1 cellular context compared by ENCODE assay signal in genomic region chr6:143901885-143902708, GRCh38.
A peak's percentile ranks its signal among the peaks of the same experiment; 100 is the strongest.
TF ChIP-seq lines count a peak whose summit lies in the region.

No MANE protein-coding gene starts in this region.

TF ChIP-seq in GM12878, 131 proteins besides CTCF, POLR2A, EP300 and RAD21 (continued from another document and continues in another):
- TF ChIP-seq BCLAF1 (IDR thresholded peaks at IDR 0.05) (no peak), MTA3 (IDR thresholded peaks at IDR 0.05; ENCODE audit: borderline replicate concordance, low read length) (peak; percentile 88; the same call in 1 of the 2 replicates), SMARCA5 (IDR thresholded peaks at IDR 0.05) (no peak), SKIL (IDR thresholded peaks at IDR 0.05; ENCODE audit: low read depth, poor library complexity, severe bottlenecking) (peak; percentile 83), ZBED1 (IDR thresholded peaks at IDR 0.05; ENCODE audit: borderline replicate concordance) (peak; percentile 82), WRNIP1 (IDR thresholded peaks at IDR 0.05; ENCODE audit: borderline replicate concordance, low read depth, low read length) (no peak), ZNF24 (IDR thresholded peaks at IDR 0.05) (0 out of 2 replicates have a peak, but pooled peaks have one; percentile 21), ZNF207 (IDR thresholded peaks at IDR 0.05; ENCODE audit: borderline replicate concordance) (no peak), SMAD1 (IDR thresholded peaks at IDR 0.05; ENCODE audit: low read depth, partially characterized antibody) (no peak), IKZF1 (conservative IDR thresholded peaks at IDR 0.05) (peak; percentile 55), GATAD2B (conservative IDR thresholded peaks at IDR 0.05; ENCODE audit: low read depth) (no peak), NR2C1 (IDR thresholded peaks at IDR 0.05) (no peak), SUZ12 (IDR thresholded peaks at IDR 0.05; ENCODE audit: unreplicated experiment) (no peak), ATF3 (IDR thresholded peaks at IDR 0.05; ENCODE audit: borderline replicate concordance, extremely low read depth, low read depth, low read length) (no peak), BCL11A (IDR thresholded peaks at IDR 0.05; ENCODE audit: low read depth, low read length) (peak; percentile 52; the same call in 1 of the 2 replicates), POU2F2 (IDR thresholded peaks at IDR 0.05; ENCODE audit: borderline replicate concordance, low read depth, low read length) (0 out of 3 replicates have a peak, but pooled peaks have one; percentile 13), POLR2AphosphoS5 (IDR thresholded peaks at IDR 0.05; ENCODE audit: low read length) (no peak), TBL1XR1 (IDR thresholded peaks at IDR 0.05; ENCODE audit: low read depth, low read length) (peak; percentile 91), CEBPB (IDR thresholded peaks at IDR 0.05; ENCODE audit: borderline replicate concordance in 1 of 2, low read depth in 2 of 2, low read length in 2 of 2) (peak in 1 of 2 experiments; percentile 93; a peak in 2 of 4 replicates), DPF2 (IDR thresholded peaks at IDR 0.05) (peak; percentile 31; the same call in 1 of the 2 replicates), IRF4 (IDR thresholded peaks at IDR 0.05; ENCODE audit: low read depth, low read length) (peak; percentile 64), MXI1 (IDR thresholded peaks at IDR 0.05; ENCODE audit: low read depth, low read length) (no peak), TCF12 (IDR thresholded peaks at IDR 0.05; ENCODE audit: low read depth, low read length) (0 out of 2 replicates have a peak, but pooled peaks have one; percentile 33), CREM (IDR thresholded peaks at IDR 0.05; ENCODE audit: low read depth) (peak; percentile 49; the same call in 1 of the 2 replicates), HCFC1 (IDR thresholded peaks at IDR 0.05; ENCODE audit: low read length) (no peak), KLF5 (IDR thresholded peaks at IDR 0.05; ENCODE audit: partially characterized antibody) (no peak), JUNB (IDR thresholded peaks at IDR 0.05) (peak; percentile 93), ATF7 (IDR thresholded peaks at IDR 0.05; ENCODE audit: low read depth) (peak; percentile 52), MEF2A (IDR thresholded peaks at IDR 0.05; ENCODE audit: insufficient read depth, low read depth, low read length) (peak; percentile 100), IRF5 (IDR thresholded peaks at IDR 0.05; ENCODE audit: borderline replicate concordance) (no peak), RAD51 (IDR thresholded peaks at IDR 0.05) (no peak), CREB1 (IDR thresholded peaks at IDR 0.05; ENCODE audit: low read depth) (peak; percentile 29; the same call in 1 of the 2 replicates), ZNF217 (IDR thresholded peaks at IDR 0.05) (peak; percentile 98), RELB (IDR thresholded peaks at IDR 0.05; ENCODE audit: low read depth) (peak; percentile 45; the same call in 1 of the 2 replicates), IRF3 (IDR thresholded peaks at IDR 0.05) (no peak), CBX5 (IDR thresholded peaks at IDR 0.05; ENCODE audit: low read depth) (peak; percentile 68; the same call in 1 of the 2 replicates), GABPA (IDR thresholded peaks at IDR 0.05; ENCODE audit: low read depth) (peak; percentile 47; the same call in 1 of the 2 replicates), PAX8 (IDR thresholded peaks at IDR 0.05) (no peak), RUNX3 (IDR thresholded peaks at IDR 0.05; ENCODE audit: low read length) (peak; percentile 91), MTA2 (IDR thresholded peaks at IDR 0.05; ENCODE audit: low read depth) (peak; percentile 69), ZBTB33 (IDR thresholded peaks at IDR 0.05) (no peak), ZBTB11 (CRISPR knock-in tag; IDR thresholded peaks at IDR 0.05) (no peak), NBN (IDR thresholded peaks at IDR 0.05) (no peak), TARDBP (IDR thresholded peaks at IDR 0.05; ENCODE audit: borderline replicate concordance) (no peak), ATF2 (IDR thresholded peaks at IDR 0.05; ENCODE audit: low read length) (peak; percentile 94), SMAD5 (IDR thresholded peaks at IDR 0.05; ENCODE audit: low read depth) (no peak), FOXM1 (IDR thresholded peaks at IDR 0.05; ENCODE audit: low read depth, low read length) (peak; percentile 89), BMI1 (IDR thresholded peaks at IDR 0.05; ENCODE audit: borderline replicate concordance) (no peak; the same call in 1 of the 2 replicates), BRCA1 (IDR thresholded peaks at IDR 0.05; ENCODE audit: low read depth, low read length) (no peak), CHD2 (IDR thresholded peaks at IDR 0.05; ENCODE audit: borderline replicate concordance, low read depth, low read length) (no peak), IKZF2 (IDR thresholded peaks at IDR 0.05) (peak; percentile 45 to 48; a peak in 3 of 4 replicates), SPI1 (IDR thresholded peaks at IDR 0.05; ENCODE audit: borderline replicate concordance, insufficient read depth, low read depth, low read length) (no peak), ZNF274 (IDR thresholded peaks at IDR 0.05; ENCODE audit: insufficient read depth, insufficient read length) (no peak)
